ENCODE assay signal across 16 cellular contexts in the genomic region with DNA sequence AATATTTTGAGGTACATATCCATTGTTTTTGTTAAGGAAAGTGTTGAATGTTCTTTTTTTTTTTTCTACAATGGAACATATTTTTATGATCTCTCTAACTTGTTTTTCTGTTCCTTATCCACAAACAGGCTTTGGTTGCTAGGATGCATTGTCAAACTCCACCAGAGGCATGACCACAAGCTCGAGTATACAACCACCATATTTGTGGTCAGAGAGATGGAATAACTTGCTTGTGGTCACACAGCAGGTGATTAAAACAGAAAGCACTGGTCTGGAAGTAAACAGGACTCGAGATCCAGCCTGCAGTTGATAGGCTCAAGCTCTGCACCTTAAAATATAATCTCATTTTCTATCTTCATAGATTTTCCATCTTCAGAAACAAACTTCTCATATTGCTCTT.
A peak's percentile ranks its signal among the peaks of the same experiment; 100 is the strongest.
DNase-seq lines count a peak whose midpoint lies in the region; FAIRE-seq and TF ChIP-seq lines count a peak whose summit lies in the region.
"Had no signal": no experiment of that assay in that cellular context is flagged by ENCODE, and none has a peak within 500 bp of the region (broad histone marks: within the 10 kb centered on the region; RNA-seq: fewer than 3 reads in every experiment).

No MANE protein-coding gene starts in this region.

- no peak overlapping the region for H3K4me3 Mint-ChIP-seq in HFFc6
- H3K4me3 Mint-ChIP-seq: activated naive CD4-positive, alpha-beta T cell treated with anti-CD3 and anti-CD28 coated beads, Interleukin-2, amount 50 U/mL, for 24 hours; CD4-positive, alpha-beta T cell had no signal

- FAIRE-seq in urothelium cell line (lab: Jason Lieb, UNC) = no peak

- no peak for TF ChIP-seq CTCF in HFFc6 (IDR thresholded peaks at IDR 0.05)

- no peak overlapping the region for H3K27ac Mint-ChIP-seq in HFFc6
- H3K27ac Mint-ChIP-seq: activated naive CD4-positive, alpha-beta T cell treated with anti-CD3 and anti-CD28 coated beads, Interleukin-2, amount 50 U/mL, for 24 hours; CD4-positive, alpha-beta T cell had no signal

- H3K36me3 Mint-ChIP-seq in HFFc6 (ENCODE audit: low read depth) = no peaks in the 10 kb centered on the region
- H3K36me3 Mint-ChIP-seq: activated naive CD4-positive, alpha-beta T cell treated with anti-CD3 and anti-CD28 coated beads, Interleukin-2, amount 50 U/mL, for 24 hours had no signal

- H3K9me3 Mint-ChIP-seq in HFFc6 = peaks cover 40% of the 10 kb centered on the region
- H3K9me3 Mint-ChIP-seq: activated naive CD4-positive, alpha-beta T cell treated with anti-CD3 and anti-CD28 coated beads, Interleukin-2, amount 50 U/mL, for 24 hours had no signal

- no peaks in the 10 kb centered on the region for H3K4me1 Mint-ChIP-seq in HFFc6 (ENCODE audit: low read depth)
- H3K4me1 Mint-ChIP-seq: activated naive CD4-positive, alpha-beta T cell treated with anti-CD3 and anti-CD28 coated beads, Interleukin-2, amount 50 U/mL, for 24 hours had no signal

- no peaks in the 10 kb centered on the region for H3K27me3 Mint-ChIP-seq in HFFc6 (ENCODE audit: insufficient read depth)

- peak; percentile 51 for DNase-seq in DMS153 (lab: John Stamatoyannopoulos, UW)
- no peak for DNase-seq in DMS153 treated with DMSO at 0.1 percent for 48 hours (lab: John Stamatoyannopoulos, UW; ENCODE audit: unreplicated experiment)
- peak; percentile 84 for DNase-seq in SW480 (ENCODE audit: low spot score)
- peak; percentile 83 for DNase-seq in fibroblast of peridontal ligament (ENCODE audit: extremely low read depth)
- DNase-seq in urothelium cell line (ENCODE audit: low spot score) = peak; percentile 63
- DNase-seq in UCSD-AML1 (lab: John Stamatoyannopoulos, UW; ENCODE audit: unreplicated experiment) = no peak
- DNase-seq in HFFc6 = no peak
- no peak for DNase-seq in COLO829 (ENCODE audit: low spot score)
- DNase-seq: activated CD4-positive, alpha-beta T cell treated with anti-CD3 and anti-CD28 coated beads for 4 hours; CD4-positive, alpha-beta T cell; heart right ventricle; left cardiac atrium; NCI-H2171; posterior cingulate gyrus; SHP77 had no signal

Comparison
In these comparisons a context has a peak if more than half of its experiments do, and no peak if none do; other contexts are left out.
1. DNase-seq: peak in DMS153 (single experiment), SW480 (single experiment), fibroblast of peridontal ligament (single experiment) and urothelium cell line (single experiment); none in DMS153 treated with DMSO at 0.1 percent for 48 hours (single experiment), UCSD-AML1 (single experiment), HFFc6 (single experiment) and COLO829 (single experiment).